10 cellular contexts compared by ENCODE assay signal in the genomic region with DNA sequence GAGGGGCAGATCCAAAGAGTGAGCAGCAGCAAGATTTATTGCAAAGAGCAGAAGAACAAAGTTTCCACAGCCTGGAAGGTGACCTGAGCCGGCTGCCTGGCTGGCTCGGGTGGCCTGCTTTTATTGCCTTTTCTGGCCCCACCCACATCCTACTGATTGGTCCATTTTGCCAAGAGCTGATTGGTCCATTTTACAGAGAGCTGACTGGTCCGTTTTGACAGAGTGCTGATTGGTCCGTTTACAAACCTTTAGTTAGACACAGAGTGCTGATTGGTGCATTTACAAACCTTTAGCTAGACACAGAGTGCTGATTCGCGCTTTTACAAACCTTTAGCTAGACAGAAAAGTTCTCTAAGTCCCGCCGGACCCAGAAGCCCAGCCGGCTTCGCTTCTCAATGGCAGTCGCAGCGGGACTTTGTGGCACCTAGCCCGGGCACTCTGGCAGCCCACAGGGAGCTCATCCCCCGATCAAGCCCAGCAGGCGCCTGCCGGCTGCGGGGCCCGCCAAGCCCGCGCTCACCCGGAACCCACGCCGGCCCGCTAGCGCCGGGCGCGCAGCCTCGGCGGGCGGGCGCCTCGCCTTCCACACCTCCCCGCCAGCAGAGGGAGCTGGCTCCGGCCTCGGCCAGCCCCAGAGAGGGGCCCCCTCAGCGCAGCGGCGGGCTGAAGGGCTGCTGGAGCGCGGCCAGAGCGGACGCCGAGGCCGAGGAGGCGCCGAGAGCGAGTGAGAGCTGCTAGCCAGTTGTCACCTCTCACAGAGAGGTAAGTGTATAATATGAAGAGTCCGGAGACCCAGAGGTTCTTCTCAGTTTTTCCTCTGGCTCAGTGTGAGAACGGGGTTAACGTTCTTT.
A peak's percentile ranks its signal among the peaks of the same experiment; 100 is the strongest.
DNase-seq lines count a peak whose midpoint lies in the region; ATAC-seq and TF ChIP-seq lines count a peak whose summit lies in the region.
"Had no signal": no experiment of that assay in that cellular context is flagged by ENCODE, and none has a peak within 500 bp of the region (broad histone marks: within the 10 kb centered on the region; RNA-seq: fewer than 3 reads in every experiment).

No MANE protein-coding gene starts in this region.

- H3K18ac ChIP-seq in mesendoderm (ENCODE audit: low read length), result no peak overlapping the region

- no peak overlapping the region for H2AK5ac ChIP-seq in mesendoderm (ENCODE audit: low read length)

- no peaks in the 10 kb centered on the region for H3K27me3 ChIP-seq in mesendoderm (ENCODE audit: insufficient read depth, low read length, poor library complexity)

- H3K79me2 ChIP-seq in mesendoderm (ENCODE audit: control insufficient read depth, insufficient read depth, low read length), result no peaks in the 10 kb centered on the region

- peak; percentile 21 for DNase-seq in choroid plexus epithelial cell (ENCODE audit: low read depth)
- DNase-seq in mesendoderm, result peak; percentile 56
- no peak for DNase-seq in NCI-H524 treated with DMSO at 0.1 percent for 48 hours (lab: John Stamatoyannopoulos, UW)
- DNase-seq in retina, result no peak
- no peak for DNase-seq in NCI-H2171 treated with DMSO at 0.1 percent for 48 hours (lab: John Stamatoyannopoulos, UW)
- DNase-seq: activated naive CD4-positive, alpha-beta T cell treated with anti-CD3 and anti-CD28 coated beads for 36 hours; CD4-positive, CD25-positive, alpha-beta regulatory T cell had no signal

- no peak overlapping the region for H3K4ac ChIP-seq in mesendoderm (ENCODE audit: low read depth, low read length)

- H4K8ac ChIP-seq in mesendoderm (ENCODE audit: low read depth, low read length), result no peak overlapping the region

- ATAC-seq in HG03135 (IDR thresholded peaks at IDR 0.05; ENCODE audit: unreplicated experiment) (peak; percentile 75), GM18511 (IDR thresholded peaks at IDR 0.05; ENCODE audit: unreplicated experiment) (no peak)

- no peaks in the 10 kb centered on the region for H3K79me1 ChIP-seq in mesendoderm (ENCODE audit: low read length)

- no peak overlapping the region for H4K5ac ChIP-seq in mesendoderm (ENCODE audit: low read length)

- no peak overlapping the region for H3K23ac ChIP-seq in mesendoderm (ENCODE audit: low read length)

- H3K36me3 ChIP-seq in mesendoderm (ENCODE audit: control insufficient read depth, insufficient read depth, low read length), result no peaks in the 10 kb centered on the region

- peak; percentile 94 for TF ChIP-seq CTCF in 22Rv1 (IDR thresholded peaks at IDR 0.05)
- TF ChIP-seq CTCF in choroid plexus epithelial cell (conservative IDR thresholded peaks at IDR 0.05; ENCODE audit: low read depth, low read length), result no peak

- no peak overlapping the region for H2BK120ac ChIP-seq in mesendoderm (ENCODE audit: low read depth, low read length)

- H2BK5ac ChIP-seq in mesendoderm (ENCODE audit: low read length), result no peak overlapping the region

- no peak overlapping the region for H2BK15ac ChIP-seq in mesendoderm (replicated peaks; ENCODE audit: low read depth)

- no peaks in the 10 kb centered on the region for H3K4me1 ChIP-seq in mesendoderm (ENCODE audit: control insufficient read depth, low read depth, low read length)

- H3K56ac ChIP-seq in mesendoderm (ENCODE audit: low read length), result no peak overlapping the region

- no peak overlapping the region for H3K9ac ChIP-seq in mesendoderm (ENCODE audit: low read length)

- no CpG with 5 or more reads among the region's 51 CpGs for WGBS in mesendoderm (ENCODE audit: extremely low coverage, insufficient coverage, low lambda C conversion rate)

- H3K4me2 ChIP-seq in mesendoderm (ENCODE audit: low read length), result no peak overlapping the region

- peak overlapping the region; percentile 45 for H3K4me3 ChIP-seq in choroid plexus epithelial cell (ENCODE audit: low read depth, low read length)
- no peak overlapping the region for H3K4me3 ChIP-seq in mesendoderm (ENCODE audit: low read length)

- H3K27ac ChIP-seq in 22Rv1 (peak overlapping the region; percentile 78), mesendoderm (ENCODE audit: low read depth, low read length) (no peak overlapping the region)

Comparison
In these comparisons a context has a peak if more than half of its experiments do, and no peak if none do; other contexts are left out.
1. DNase-seq: peak in choroid plexus epithelial cell (single experiment) and mesendoderm (single experiment); none in NCI-H524 treated with DMSO at 0.1 percent for 48 hours (single experiment), retina (single experiment) and NCI-H2171 treated with DMSO at 0.1 percent for 48 hours (single experiment).